In genomic region chr7:95772771-95773581, GRCh38 we compare ENCODE assay signal across 9 cellular contexts. TPM values are rescaled to one million over a fixed set of nuclear protein-coding genes. Genes with fewer than 3 reads are reported as not detected.
A peak's percentile ranks its signal among the peaks of the same experiment; 100 is the strongest.
DNase-seq lines count a peak whose midpoint lies in the region; ATAC-seq and TF ChIP-seq lines count a peak whose summit lies in the region.
"Had no signal": no experiment of that assay in that cellular context is flagged by ENCODE, and none has a peak within 500 bp of the region (broad histone marks: within the 10 kb centered on the region; RNA-seq: fewer than 3 reads in every experiment).

No MANE protein-coding gene starts in this region.

- H3K27me3 ChIP-seq in prostate gland (replicated peaks; ENCODE audit: insufficient read depth), result no peaks in the 10 kb centered on the region

- peaks cover 5% of the 10 kb centered on the region for H3K9me3 Mint-ChIP-seq in HFFc6
- H3K9me3 Mint-ChIP-seq in activated CD8-positive, alpha-beta T cell treated with anti-CD3 and anti-CD28 coated beads, Interleukin-2, amount 10 ng/mL, durations not matched to agents 7 days and 5 days (ENCODE audit: insufficient read depth), result no peaks in the 10 kb centered on the region
- H3K9me3 Mint-ChIP-seq: activated naive CD4-positive, alpha-beta T cell treated with anti-CD3 and anti-CD28 coated beads, Interleukin-2, amount 50 U/mL, for 24 hours had no signal

- H3K36me3 Mint-ChIP-seq in HFFc6 (ENCODE audit: low read depth), result no peaks in the 10 kb centered on the region
- no peaks in the 10 kb centered on the region for H3K36me3 Mint-ChIP-seq in activated CD8-positive, alpha-beta T cell treated with anti-CD3 and anti-CD28 coated beads, Interleukin-2, amount 10 ng/mL, durations not matched to agents 7 days and 5 days (ENCODE audit: low read depth)
- H3K36me3 Mint-ChIP-seq: activated naive CD4-positive, alpha-beta T cell treated with anti-CD3 and anti-CD28 coated beads, Interleukin-2, amount 50 U/mL, for 24 hours had no signal

- WGBS in prostate gland, result 6% methylated on average over 43 of the region's 45 CpGs

- H3K27ac Mint-ChIP-seq in HFFc6, result no peak overlapping the region
- no peak overlapping the region for H3K27ac Mint-ChIP-seq in activated CD8-positive, alpha-beta T cell treated with anti-CD3 and anti-CD28 coated beads, Interleukin-2, amount 10 ng/mL, durations not matched to agents 7 days and 5 days
- H3K27ac Mint-ChIP-seq: activated naive CD4-positive, alpha-beta T cell treated with anti-CD3 and anti-CD28 coated beads, Interleukin-2, amount 50 U/mL, for 24 hours had no signal

- H3K36me3 ChIP-seq in prostate gland, result no peaks in the 10 kb centered on the region

- no peaks in the 10 kb centered on the region for H3K9me3 ChIP-seq in prostate gland

- POLR2A ChIA-PET in AG04449 (lab: Yijun Ruan, JAX), result no interaction called here
- POLR2A ChIA-PET in activated CD8-positive, alpha-beta T cell treated with anti-CD3 and anti-CD28 coated beads, Interleukin-2, amount 10 ng/mL, durations not matched to agents 7 days and 5 days (lab: Charles Lee), result no interaction called here

- DNase-seq in AG04449 (ENCODE audit: low read depth, low spot score), result no peak
- no peak for DNase-seq in HFFc6
- DNase-seq in left ventricle myocardium superior, result peak; percentile 70
- peak; percentile 46 for DNase-seq in prostate gland (ENCODE audit: low spot score)
- no peak for DNase-seq in activated CD8-positive, alpha-beta T cell treated with anti-CD3 and anti-CD28 coated beads, Interleukin-2, amount 10 ng/mL, durations not matched to agents 7 days and 5 days
- DNase-seq in putamen (ENCODE audit: low spot score), result no peak

- H3K4me3 ChIP-seq in AG04449 (ENCODE audit: low read depth, low read length) (peak overlapping the region; percentile 51), WI38 (ENCODE audit: low read depth, low read length) (peak overlapping the region; percentile 32), prostate gland (peak overlapping the region; percentile 55 to 58)

- CTCF ChIA-PET in AG04449 (lab: Yijun Ruan, JAX), result no interaction called here
- CTCF ChIA-PET in activated CD8-positive, alpha-beta T cell treated with anti-CD3 and anti-CD28 coated beads, Interleukin-2, amount 10 ng/mL, durations not matched to agents 7 days and 5 days (lab: Charles Lee), result no interaction called here

- intact Hi-C loops in left ventricle myocardium superior (cut with micrococcal nuclease), result no loop called here
- intact Hi-C loops in prostate gland (cut with DNase I), result no loop called here

- ATAC-seq in left ventricle myocardium superior (peak; percentile 86), HG03196 (IDR thresholded peaks at IDR 0.05; ENCODE audit: unreplicated experiment) (no peak)
- ATAC-seq in activated CD8-positive, alpha-beta T cell treated with anti-CD3 and anti-CD28 coated beads, Interleukin-2, amount 10 ng/mL, durations not matched to agents 7 days and 5 days, result no peak

- TF ChIP-seq CTCF in AG04449 (IDR thresholded peaks at IDR 0.05; ENCODE audit: insufficient read depth, low read length, missing control alignments) (no peak), HFFc6 (IDR thresholded peaks at IDR 0.05) (no peak), WI38 (IDR thresholded peaks at IDR 0.05; ENCODE audit: low read depth, low read length) (no peak), prostate gland (IDR thresholded peaks at IDR 0.05) (no peak)

- H3K4me1 ChIP-seq in prostate gland (replicated peaks), result no peaks in the 10 kb centered on the region

- no peak for TF ChIP-seq POLR2A in prostate gland (IDR thresholded peaks at IDR 0.05)

- H3K4me1 Mint-ChIP-seq in HFFc6 (ENCODE audit: low read depth), result no peaks in the 10 kb centered on the region
- H3K4me1 Mint-ChIP-seq in activated CD8-positive, alpha-beta T cell treated with anti-CD3 and anti-CD28 coated beads, Interleukin-2, amount 10 ng/mL, durations not matched to agents 7 days and 5 days (ENCODE audit: low read depth), result peaks cover 3% of the 10 kb centered on the region

- H3K4me3 Mint-ChIP-seq in HFFc6, result peak overlapping the region; percentile 46; the same call in 1 of the 2 replicates
- no peak overlapping the region for H3K4me3 Mint-ChIP-seq in activated CD8-positive, alpha-beta T cell treated with anti-CD3 and anti-CD28 coated beads, Interleukin-2, amount 10 ng/mL, durations not matched to agents 7 days and 5 days

- peaks cover 2% of the 10 kb centered on the region; the same call in 1 of the 2 replicates for H3K27me3 Mint-ChIP-seq in HFFc6 (ENCODE audit: insufficient read depth)
- peaks cover 21% of the 10 kb centered on the region for H3K27me3 Mint-ChIP-seq in activated CD8-positive, alpha-beta T cell treated with anti-CD3 and anti-CD28 coated beads, Interleukin-2, amount 10 ng/mL, durations not matched to agents 7 days and 5 days (ENCODE audit: low read depth)

- peak overlapping the region; percentile 57 to 64 for H3K27ac ChIP-seq in prostate gland

RNA-seq across cellular contexts. Expression of gene DYNC1I1, which starts 0.6 kb away (rescaled TPM):
- total RNA-seq in HFFc6 (2021; fragmentation: NEBNext Ultra II Directional; extraction: Animal tissue kit (Norgen Biotek cat#: 25700)), result under 1 TPM in 5 of 6 experiments, not detected in 1; 0.08 to 0.34 (median 0.14) TPM
- 39.0 TPM for total RNA-seq in left ventricle myocardium superior
- 1 to 10 TPM; 4.4 to 5.1 TPM for total RNA-seq in prostate gland
- total RNA-seq in activated CD8-positive, alpha-beta T cell treated with anti-CD3 and anti-CD28 coated beads, Interleukin-2, amount 10 ng/mL, durations not matched to agents 7 days and 5 days, result not detected

Comparison
In these comparisons a context has a peak if more than half of its experiments do, and no peak if none do; other contexts are left out.
1. DNase-seq: peak in left ventricle myocardium superior (single experiment) and prostate gland (single experiment); none in AG04449 (single experiment), HFFc6 (single experiment), activated CD8-positive, alpha-beta T cell treated with anti-CD3 and anti-CD28 coated beads, Interleukin-2, amount 10 ng/mL, durations not matched to agents 7 days and 5 days (single experiment) and putamen (single experiment).
2. RNA of gene DYNC1I1, which starts 0.6 kb away (total RNA-seq): 39.0 TPM in left ventricle myocardium superior (single experiment) and 4.4 to 5.1 TPM in prostate gland; 0.08 to 0.34 TPM in HFFc6 and not detected in activated CD8-positive, alpha-beta T cell treated with anti-CD3 and anti-CD28 coated beads, Interleukin-2, amount 10 ng/mL, durations not matched to agents 7 days and 5 days; every median in the first group is over 4 times any median in the second.
3. Peak in every context shown above with its lines, with median percentiles within 50 percentile points of each other: H3K4me3 ChIP-seq.